ENCODE assay signal across 9 cellular contexts in the genomic region with DNA sequence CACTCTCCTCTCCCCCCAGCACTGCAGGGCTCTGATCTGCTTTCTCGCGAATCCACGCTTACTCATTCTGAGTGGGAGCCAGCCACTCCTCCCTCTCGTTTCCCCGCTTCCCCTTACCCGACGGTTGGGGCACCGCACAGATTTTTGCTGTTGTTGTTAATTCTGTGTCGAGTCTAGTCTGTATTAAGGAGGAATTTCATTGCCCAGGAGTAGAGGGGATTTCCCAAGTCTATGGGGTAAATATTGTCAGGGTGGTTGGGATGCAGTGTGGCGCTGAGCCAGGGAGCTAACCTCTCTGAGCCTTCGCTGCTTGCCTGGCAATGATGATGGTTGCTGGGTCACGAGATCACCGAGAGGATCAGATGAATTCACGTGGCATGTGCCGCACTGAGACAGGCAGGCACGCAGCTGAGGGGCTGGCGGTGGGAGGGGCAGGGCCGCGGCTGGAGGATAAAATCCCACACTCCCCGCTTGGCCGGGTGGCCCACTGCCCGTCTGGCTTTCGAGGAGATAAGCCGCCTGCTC. TPM values are rescaled to one million over a fixed set of nuclear protein-coding genes. Genes with fewer than 3 reads are reported as not detected.
DNase-seq lines count a peak whose midpoint lies in the region; ATAC-seq and TF ChIP-seq lines count a peak whose summit lies in the region.
"Had no signal": no experiment of that assay in that cellular context is flagged by ENCODE, and none has a peak within 500 bp of the region (broad histone marks: within the 10 kb centered on the region; RNA-seq: fewer than 3 reads in every experiment).

No MANE protein-coding gene starts in this region.

- TF ChIP-seq CTCF in choroid plexus epithelial cell (conservative IDR thresholded peaks at IDR 0.05; ENCODE audit: low read depth, low read length) (no peak), vagina (IDR thresholded peaks at IDR 0.05) (no peak)

- CTCF ChIA-PET in CD8-positive, alpha-beta memory T cell (lab: Charles Lee), result no interaction called here

- peaks cover 84% of the 10 kb centered on the region for H3K4me1 ChIP-seq in vagina
- H3K4me1 ChIP-seq in CD8-positive, alpha-beta memory T cell (ENCODE audit: insufficient read depth, low read length), result peaks cover 36% of the 10 kb centered on the region

- no peak overlapping the region for H3K4me3 ChIP-seq in choroid plexus epithelial cell (ENCODE audit: low read depth, low read length)
- H3K4me3 ChIP-seq in vagina, result no peak overlapping the region
- H3K4me3 ChIP-seq in CD8-positive, alpha-beta memory T cell (ENCODE audit: low read length), result no peak overlapping the region

- ATAC-seq in GM21737 (IDR thresholded peaks at IDR 0.05; ENCODE audit: unreplicated experiment) (no peak), HG03521 (IDR thresholded peaks at IDR 0.05; ENCODE audit: unreplicated experiment) (no peak)

- H3K4me3 Mint-ChIP-seq in CD8-positive, alpha-beta memory T cell, result no peak overlapping the region

- POLR2A ChIA-PET in CD8-positive, alpha-beta memory T cell (lab: Charles Lee), result no interaction called here

- no peaks in the 10 kb centered on the region for H3K9me3 ChIP-seq in vagina
- no peaks in the 10 kb centered on the region for H3K9me3 ChIP-seq in CD8-positive, alpha-beta memory T cell (ENCODE audit: low read length)

- peaks cover 52 to 84% (median 68%) of the 10 kb centered on the region in 3 donors for H3K4me1 Mint-ChIP-seq in CD8-positive, alpha-beta memory T cell

- H3K36me3 Mint-ChIP-seq in CD8-positive, alpha-beta memory T cell, result no peaks in the 10 kb centered on the region

- no peaks in the 10 kb centered on the region for H3K9me3 Mint-ChIP-seq in CD8-positive, alpha-beta memory T cell

- H3K27ac Mint-ChIP-seq in CD8-positive, alpha-beta memory T cell, result peak overlapping the region in 2 of 8 donors; percentile 66 to 68

- peak overlapping the region; percentile 78 for H3K27ac ChIP-seq in vagina
- no peak overlapping the region for H3K27ac ChIP-seq in CD8-positive, alpha-beta memory T cell (ENCODE audit: low read depth, low read length)

- H3K36me3 ChIP-seq in vagina, result no peaks in the 10 kb centered on the region
- H3K36me3 ChIP-seq in CD8-positive, alpha-beta memory T cell (ENCODE audit: insufficient read depth, low read length), result no peaks in the 10 kb centered on the region

- no peaks in the 10 kb centered on the region for H3K27me3 Mint-ChIP-seq in CD8-positive, alpha-beta memory T cell

- H3K27me3 ChIP-seq in vagina, result no peaks in the 10 kb centered on the region
- H3K27me3 ChIP-seq in CD8-positive, alpha-beta memory T cell (ENCODE audit: insufficient read depth, low read length, poor library complexity, severe bottlenecking), result no peaks in the 10 kb centered on the region

- intact Hi-C loops in vagina (cut with DNase I), result no loop called here

- TF ChIP-seq POLR2A in vagina (IDR thresholded peaks at IDR 0.05), result no peak

- peak; percentile 63 for DNase-seq in stimulated activated CD4-positive, alpha-beta T cell treated with anti-CD3 and anti-CD28 coated beads, Interleukin-15, amount 100 ng/mL, for 24 hours
- no peak for DNase-seq in stimulated activated CD4-positive, alpha-beta T cell treated with anti-CD3 and anti-CD28 coated beads, Interleukin-12 subunit alpha, Interleukin-12 subunit beta, amount 100 ng/mL, for 4 hours
- DNase-seq in choroid plexus epithelial cell (ENCODE audit: low read depth) (peak; percentile 58), mucosa of gallbladder (ENCODE audit: low spot score) (peak; percentile 53), vagina (ENCODE audit: extremely low spot score in 2 of 2) (no peak)
- DNase-seq in CD8-positive, alpha-beta memory T cell, result no peak
- DNase-seq: NCI-H1092 treated with DMSO at 0.1 percent for 48 hours had no signal

RNA-seq across cellular contexts. Expression of gene NCOR2, which starts 18.5 kb away (rescaled TPM):
- 210 TPM for total RNA-seq in mucosa of gallbladder
- total RNA-seq in vagina, result 120 TPM
- total RNA-seq in CD8-positive, alpha-beta memory T cell, result 10 to 100 TPM; 96.6 to 97.4 TPM
- polyA plus RNA-seq in CD8-positive, alpha-beta memory T cell, result 16.7 TPM

Comparison
In these comparisons a context has a peak if more than half of its experiments do, and no peak if none do; other contexts are left out.
1. DNase-seq: peak in stimulated activated CD4-positive, alpha-beta T cell treated with anti-CD3 and anti-CD28 coated beads, Interleukin-15, amount 100 ng/mL, for 24 hours (single experiment), choroid plexus epithelial cell (single experiment) and mucosa of gallbladder (single experiment); none in stimulated activated CD4-positive, alpha-beta T cell treated with anti-CD3 and anti-CD28 coated beads, Interleukin-12 subunit alpha, Interleukin-12 subunit beta, amount 100 ng/mL, for 4 hours (single experiment), vagina (0 of 2) and CD8-positive, alpha-beta memory T cell (0 of 5).